18 cellular contexts compared by ENCODE assay signal in genomic region chr6:125196613-125197012, GRCh38. TPM values are rescaled to one million over a fixed set of nuclear protein-coding genes. Genes with fewer than 3 reads are reported as not detected.
DNase-seq lines count a peak whose midpoint lies in the region; ATAC-seq and TF ChIP-seq lines count a peak whose summit lies in the region.
"Had no signal": no experiment of that assay in that cellular context is flagged by ENCODE, and none has a peak within 500 bp of the region (broad histone marks: within the 10 kb centered on the region; RNA-seq: fewer than 3 reads in every experiment).

No MANE protein-coding gene starts in this region.

- peak overlapping the region; percentile 73 for H3K27ac Mint-ChIP-seq in chondrocyte (ENCODE audit: unreplicated experiment)
- H3K27ac Mint-ChIP-seq: naive thymus-derived CD8-positive, alpha-beta T cell; T-helper 1 cell treated with Interleukin-12 subunit alpha and Interleukin-12 subunit beta and Interleukin-4 antibody, amounts not matched to agents 30 μg/mL and 1 μg/mL, for 36 hours had no signal

- peaks cover 4% of the 10 kb centered on the region for H3K9me3 Mint-ChIP-seq in chondrocyte (ENCODE audit: low read depth)
- H3K9me3 Mint-ChIP-seq: naive thymus-derived CD8-positive, alpha-beta T cell; T-helper 1 cell treated with Interleukin-12 subunit alpha and Interleukin-12 subunit beta and Interleukin-4 antibody, amounts not matched to agents 30 μg/mL and 1 μg/mL, for 36 hours had no signal

- H3K9me2 ChIP-seq in MM.1S (replicated peaks; ENCODE audit: insufficient read depth, low read length), result no peaks in the 10 kb centered on the region

- DNase-seq in RWPE2 (ENCODE audit: low spot score) (no peak), chondrocyte (ENCODE audit: low spot score) (no peak), osteoblast (ENCODE audit: insufficient read length, low spot score, missing footprints) (no peak), thyroid gland (no peak), MM.1S (no peak), NCI-H345 (lab: John Stamatoyannopoulos, UW) (no peak)
- DNase-seq: activated CD4-positive, alpha-beta T cell treated with anti-CD3 and anti-CD28 coated beads, Interleukin-2, amount 50 U/mL, for 4 hours; activated naive CD4-positive, alpha-beta T cell; activated T-cell treated with anti-CD3 and anti-CD28 coated beads for 4 hours; BE2C; naive thymus-derived CD8-positive, alpha-beta T cell; NCI-H1417; NCI-H526 treated with DMSO at 0.1 percent for 48 hours; posterior cingulate gyrus; SHP77 treated with DMSO at 0.1 percent for 48 hours had no signal

- H3K9me3 ChIP-seq in RWPE2 (ENCODE audit: severe bottlenecking) (no peaks in the 10 kb centered on the region), osteoblast (ENCODE audit: low read depth, low read length) (no peaks in the 10 kb centered on the region), thyroid gland (no peaks in the 10 kb centered on the region), MM.1S (replicated peaks; ENCODE audit: insufficient read depth, low read length) (no peaks in the 10 kb centered on the region)
- H3K9me3 ChIP-seq: BE2C had no signal

- no peaks in the 10 kb centered on the region for H3K36me3 Mint-ChIP-seq in chondrocyte (ENCODE audit: low read depth)
- H3K36me3 Mint-ChIP-seq: naive thymus-derived CD8-positive, alpha-beta T cell had no signal

- no peak for TF ChIP-seq POLR2A in thyroid gland (IDR thresholded peaks at IDR 0.05)

- H3K36me3 ChIP-seq in RWPE2 (ENCODE audit: low read depth) (no peaks in the 10 kb centered on the region), osteoblast (ENCODE audit: insufficient read depth, low read length) (no peaks in the 10 kb centered on the region), thyroid gland (no peaks in the 10 kb centered on the region), MM.1S (replicated peaks; ENCODE audit: insufficient read depth, low read length) (no peaks in the 10 kb centered on the region)
- H3K36me3 ChIP-seq: BE2C had no signal

- H3K79me2 ChIP-seq in osteoblast (ENCODE audit: insufficient read depth, low read length) (no peaks in the 10 kb centered on the region), MM.1S (ENCODE audit: low read length) (no peaks in the 10 kb centered on the region)

- peak overlapping the region; percentile 52 for H3K27ac ChIP-seq in RWPE2 (ENCODE audit: poor library complexity, severe bottlenecking)
- no peak overlapping the region for H3K27ac ChIP-seq in osteoblast (ENCODE audit: low read depth, low read length)
- H3K27ac ChIP-seq in thyroid gland, result peak overlapping the region in 2 of 3 donors; percentile 56 to 79
- no peak overlapping the region for H3K27ac ChIP-seq in MM.1S (ENCODE audit: low read length)

- no peak for ATAC-seq in RWPE2 (ENCODE audit: low read depth)
- no peak for ATAC-seq in GM18907 (IDR thresholded peaks at IDR 0.05; ENCODE audit: unreplicated experiment)
- ATAC-seq: naive thymus-derived CD8-positive, alpha-beta T cell had no signal

- H3K4me3 ChIP-seq in RWPE2 (ENCODE audit: severe bottlenecking) (no peak overlapping the region), osteoblast (ENCODE audit: insufficient read depth, low read length) (no peak overlapping the region), thyroid gland (replicated peaks in 1 of 3) (no peak overlapping the region), MM.1S (ENCODE audit: low read length) (no peak overlapping the region)
- H3K4me3 ChIP-seq: lung had no signal

- H2AFZ ChIP-seq in osteoblast (ENCODE audit: low read length), result peak overlapping the region; percentile 10
- H2AFZ ChIP-seq in MM.1S (ENCODE audit: low read length), result no peak overlapping the region

- H3K4me1 Mint-ChIP-seq in chondrocyte (ENCODE audit: low read depth), result peaks cover 65% of the 10 kb centered on the region

- TF ChIP-seq CTCF in RWPE2 (IDR thresholded peaks at IDR 0.05; ENCODE audit: poor library complexity, severe bottlenecking) (no peak), chondrocyte (IDR thresholded peaks at IDR 0.05) (no peak), osteoblast (IDR thresholded peaks at IDR 0.05; ENCODE audit: extremely low read depth, low read depth, low read length) (no peak), thyroid gland (IDR thresholded peaks at IDR 0.05) (no peak), MM.1S (IDR thresholded peaks at IDR 0.05; ENCODE audit: low read length) (no peak)

- H3K4me1 ChIP-seq in RWPE2 (ENCODE audit: insufficient read depth, poor library complexity, severe bottlenecking) (peaks cover 62% of the 10 kb centered on the region), osteoblast (ENCODE audit: insufficient read depth, low read length) (peaks cover 39% of the 10 kb centered on the region), thyroid gland (peaks cover 41 to 62% of the 10 kb centered on the region in 2 donors), MM.1S (ENCODE audit: low read length) (no peaks in the 10 kb centered on the region)

- no peak overlapping the region for H3K9ac ChIP-seq in MM.1S (ENCODE audit: low read length)

- no peaks in the 10 kb centered on the region for H3F3A ChIP-seq in MM.1S (ENCODE audit: insufficient read depth, low read length)

- H3K27me3 Mint-ChIP-seq in chondrocyte (ENCODE audit: low read depth), result no peaks in the 10 kb centered on the region

- H3K4me2 ChIP-seq in osteoblast (ENCODE audit: insufficient read depth, low read length) (peak overlapping the region; percentile 43), MM.1S (ENCODE audit: low read depth, low read length) (no peak overlapping the region)

- H3K27me3 ChIP-seq in RWPE2 (ENCODE audit: insufficient read depth, poor library complexity, severe bottlenecking), result no peaks in the 10 kb centered on the region
- H3K27me3 ChIP-seq in osteoblast (ENCODE audit: insufficient read depth, low read length), result no peaks in the 10 kb centered on the region
- H3K27me3 ChIP-seq in thyroid gland, result no peaks in the 10 kb centered on the region
- H3K27me3 ChIP-seq in MM.1S (replicated peaks; ENCODE audit: insufficient read depth, low read length), result no peaks in the 10 kb centered on the region
- H3K27me3 ChIP-seq: BE2C had no signal

- intact Hi-C loops in thyroid gland (cut with DNase I), result no loop called here

- H3K4me3 Mint-ChIP-seq in chondrocyte (ENCODE audit: unreplicated experiment), result no peak overlapping the region
- H3K4me3 Mint-ChIP-seq: naive thymus-derived CD8-positive, alpha-beta T cell; T-helper 1 cell treated with Interleukin-12 subunit alpha and Interleukin-12 subunit beta and Interleukin-4 antibody, amounts not matched to agents 30 μg/mL and 1 μg/mL, for 36 hours had no signal

- 86% methylated on average over 3 of the region's 3 CpGs for WGBS in thyroid gland, 2 donors

- H4K20me1 ChIP-seq in osteoblast (ENCODE audit: insufficient read depth, low read length) (no peaks in the 10 kb centered on the region), MM.1S (ENCODE audit: insufficient read depth, low read length) (no peaks in the 10 kb centered on the region)

RNA-seq across cellular contexts. Expression of gene TPD52L1, which starts 43.0 kb away (rescaled TPM):
- 24.1 to 52.8 TPM (median 48.0 TPM) in 3 replicates for total RNA-seq in chondrocyte
- 22.7 and 35.5 TPM in 2 replicates for total RNA-seq in osteoblast
- 100 to 1,000 TPM; 182 to 392 (median 293) TPM for total RNA-seq in thyroid gland
- total RNA-seq: naive thymus-derived CD8-positive, alpha-beta T cell had no signal

Comparison
In these comparisons a context has a peak if more than half of its experiments do, and no peak if none do; other contexts are left out.
1. H3K27ac ChIP-seq: peak in RWPE2 (single experiment) and thyroid gland (2 of 3); none in osteoblast (single experiment) and MM.1S (single experiment).